Comparison of ENCODE assay signal across 9 cellular contexts in the genomic region with DNA sequence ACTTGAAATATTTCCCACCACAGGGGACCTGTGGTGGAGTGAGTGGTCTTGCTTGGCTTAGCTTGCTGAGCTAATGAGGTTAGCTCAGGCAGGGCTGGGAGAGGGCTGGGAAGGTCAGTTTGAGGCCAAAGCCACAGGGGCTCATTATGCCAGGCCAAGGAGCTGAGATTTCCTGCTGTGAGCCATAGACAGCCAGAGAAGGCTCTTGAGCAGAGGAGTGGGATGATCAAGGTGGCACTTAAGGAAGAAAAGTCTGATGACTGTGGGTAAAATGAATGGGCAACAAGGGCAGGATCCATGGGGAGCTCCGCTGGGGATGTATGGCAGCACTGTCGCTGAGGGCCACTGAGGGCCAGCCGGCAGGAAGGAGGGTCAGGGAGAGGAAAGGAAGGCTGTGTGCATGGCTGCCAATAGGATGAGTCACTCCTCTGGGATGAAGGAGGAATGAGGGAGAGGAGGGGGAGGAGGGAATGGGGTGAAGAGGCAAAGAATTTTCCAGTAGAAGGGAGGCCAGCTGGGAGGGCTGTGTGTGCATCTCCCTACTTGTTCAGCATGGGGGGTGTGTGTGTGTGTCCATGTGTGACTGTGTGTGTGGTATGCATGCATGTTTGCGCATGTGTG. TPM values are rescaled to one million over a fixed set of nuclear protein-coding genes. Genes with fewer than 3 reads are reported as not detected.
A peak's percentile ranks its signal among the peaks of the same experiment; 100 is the strongest.
DNase-seq lines count a peak whose midpoint lies in the region; ATAC-seq lines count a peak whose summit lies in the region.
"Had no signal": no experiment of that assay in that cellular context is flagged by ENCODE, and none has a peak within 500 bp of the region (broad histone marks: within the 10 kb centered on the region; RNA-seq: fewer than 3 reads in every experiment).

No MANE protein-coding gene starts in this region.

- H3K27ac Mint-ChIP-seq in activated T-helper 2 cell treated with anti-CD3 and anti-CD28 coated beads, Interferon-gamma antibody, Interleukin-2, Interleukin-4, amounts not matched to agents 10 μg/mL and 5 μg/mL and 100 μg/mL, durations not matched to agents 14 hours and 24 hours and 36 hours, result no peak overlapping the region

- H3K27me3 ChIP-seq in mesendoderm (ENCODE audit: insufficient read depth, low read length, poor library complexity), result no peaks in the 10 kb centered on the region

- H4K5ac ChIP-seq in mesendoderm (ENCODE audit: low read length), result no peak overlapping the region

- peaks cover 4% of the 10 kb centered on the region for H3K4me1 Mint-ChIP-seq in activated T-helper 2 cell treated with anti-CD3 and anti-CD28 coated beads, Interferon-gamma antibody, Interleukin-2, Interleukin-4, amounts not matched to agents 10 μg/mL and 5 μg/mL and 100 μg/mL, durations not matched to agents 14 hours and 24 hours and 36 hours (ENCODE audit: low read depth)

- no peaks in the 10 kb centered on the region for H3K36me3 ChIP-seq in mesendoderm (ENCODE audit: control insufficient read depth, insufficient read depth, low read length)
- H3K36me3 ChIP-seq: BE2C had no signal

- H3K9me3 Mint-ChIP-seq in activated T-helper 2 cell treated with anti-CD3 and anti-CD28 coated beads, Interferon-gamma antibody, Interleukin-2, Interleukin-4, amounts not matched to agents 10 μg/mL and 5 μg/mL and 100 μg/mL, durations not matched to agents 14 hours and 24 hours and 36 hours, result no peaks in the 10 kb centered on the region

- no peaks in the 10 kb centered on the region for H3K79me1 ChIP-seq in mesendoderm (ENCODE audit: low read length)

- no CpG with 5 or more reads among the region's 4 CpGs for WGBS in mesendoderm (ENCODE audit: extremely low coverage, insufficient coverage, low lambda C conversion rate)

- H3K18ac ChIP-seq in mesendoderm (ENCODE audit: low read length), result no peak overlapping the region

- no peak overlapping the region for H4K8ac ChIP-seq in mesendoderm (ENCODE audit: low read depth, low read length)

- H3K9ac ChIP-seq in mesendoderm (ENCODE audit: low read length), result no peak overlapping the region

- ATAC-seq in HG02759 (IDR thresholded peaks at IDR 0.05; ENCODE audit: unreplicated experiment) (no peak), GM18909 (IDR thresholded peaks at IDR 0.05; ENCODE audit: poor library complexity, unreplicated experiment) (no peak), HG02763 (IDR thresholded peaks at IDR 0.05; ENCODE audit: unreplicated experiment) (no peak)

- H3K79me2 ChIP-seq in mesendoderm (ENCODE audit: control insufficient read depth, insufficient read depth, low read length), result no peaks in the 10 kb centered on the region

- H2BK120ac ChIP-seq in mesendoderm (ENCODE audit: low read depth, low read length), result no peak overlapping the region

- peak overlapping the region; percentile 63 for H3K56ac ChIP-seq in mesendoderm (ENCODE audit: low read length)

- H3K4ac ChIP-seq in mesendoderm (ENCODE audit: low read depth, low read length), result no peak overlapping the region

- DNase-seq in A172 (ENCODE audit: low spot score) (peak; percentile 97), LoVo (ENCODE audit: low spot score) (peak; percentile 85), epithelial cell of prostate (ENCODE audit: low read depth, low spot score) (no peak), mesendoderm (peak; percentile 96)
- DNase-seq in activated T-helper 2 cell treated with anti-CD3 and anti-CD28 coated beads, Interferon-gamma antibody, Interleukin-2, Interleukin-4, amounts not matched to agents 10 μg/mL and 5 μg/mL and 100 μg/mL, durations not matched to agents 14 hours and 24 hours and 36 hours (ENCODE audit: low spot score), result no peak
- DNase-seq: BE2C had no signal

- H2BK5ac ChIP-seq in mesendoderm (ENCODE audit: low read length), result peak overlapping the region; percentile 68

- H3K36me3 Mint-ChIP-seq in activated T-helper 2 cell treated with anti-CD3 and anti-CD28 coated beads, Interferon-gamma antibody, Interleukin-2, Interleukin-4, amounts not matched to agents 10 μg/mL and 5 μg/mL and 100 μg/mL, durations not matched to agents 14 hours and 24 hours and 36 hours (ENCODE audit: low read depth), result no peaks in the 10 kb centered on the region

- intact Hi-C loops in activated T-helper 2 cell treated with anti-CD3 and anti-CD28 coated beads, Interferon-gamma antibody, Interleukin-2, Interleukin-4, amounts not matched to agents 10 μg/mL and 5 μg/mL and 100 μg/mL, durations not matched to agents 14 hours and 24 hours and 36 hours (cut with micrococcal nuclease), result no loop called here

- no peak overlapping the region for H2BK15ac ChIP-seq in mesendoderm (replicated peaks; ENCODE audit: low read depth)

- H3K27me3 Mint-ChIP-seq in activated T-helper 2 cell treated with anti-CD3 and anti-CD28 coated beads, Interferon-gamma antibody, Interleukin-2, Interleukin-4, amounts not matched to agents 10 μg/mL and 5 μg/mL and 100 μg/mL, durations not matched to agents 14 hours and 24 hours and 36 hours (ENCODE audit: low read depth), result peaks cover 7% of the 10 kb centered on the region

- no peak overlapping the region for H3K4me3 Mint-ChIP-seq in activated T-helper 2 cell treated with anti-CD3 and anti-CD28 coated beads, Interferon-gamma antibody, Interleukin-2, Interleukin-4, amounts not matched to agents 10 μg/mL and 5 μg/mL and 100 μg/mL, durations not matched to agents 14 hours and 24 hours and 36 hours (ENCODE audit: low read depth)

- H3K4me2 ChIP-seq in mesendoderm (ENCODE audit: low read length), result no peak overlapping the region

- H3K23ac ChIP-seq in mesendoderm (ENCODE audit: low read length), result no peak overlapping the region

- H3K4me1 ChIP-seq in mesendoderm (ENCODE audit: control insufficient read depth, low read depth, low read length), result peaks cover 14% of the 10 kb centered on the region
- H3K4me1 ChIP-seq: BE2C had no signal

- H3K27ac ChIP-seq in epithelial cell of prostate (peak overlapping the region; percentile 22), mesendoderm (ENCODE audit: low read depth, low read length) (no peak overlapping the region)

- H2AK5ac ChIP-seq in mesendoderm (ENCODE audit: low read length), result peak overlapping the region; percentile 61

- no peak overlapping the region for H3K4me3 ChIP-seq in mesendoderm (ENCODE audit: low read length)

RNA-seq across cellular contexts. Expression of a gene that starts 18.7 kb away (rescaled TPM):
- 2.6 and 3.6 TPM in 2 replicates for total RNA-seq in A172 (2014; rRNA removed; shearing (Covaris generic))
- 2.9 TPM for polyA plus RNA-seq in mesendoderm (2013, experiment 1 of 2)
- polyA plus RNA-seq in mesendoderm (2013, experiment 2 of 2), result 3.2 TPM
- total RNA-seq in activated T-helper 2 cell treated with anti-CD3 and anti-CD28 coated beads, Interferon-gamma antibody, Interleukin-2, Interleukin-4, amounts not matched to agents 10 μg/mL and 5 μg/mL and 100 μg/mL, durations not matched to agents 14 hours and 24 hours and 36 hours, result 1.4 and 1.7 TPM in 2 replicates

RNA-seq across cellular contexts. Expression of a gene that starts 54.6 kb away (rescaled TPM):
- not detected in 2 replicates for total RNA-seq in A172 (2014; rRNA removed; shearing (Covaris generic))
- not detected for polyA plus RNA-seq in mesendoderm (2013, experiment 1 of 2)
- not detected for polyA plus RNA-seq in mesendoderm (2013, experiment 2 of 2)
- total RNA-seq in activated T-helper 2 cell treated with anti-CD3 and anti-CD28 coated beads, Interferon-gamma antibody, Interleukin-2, Interleukin-4, amounts not matched to agents 10 μg/mL and 5 μg/mL and 100 μg/mL, durations not matched to agents 14 hours and 24 hours and 36 hours, result not detected in 2 replicates

Comparison
In these comparisons a context has a peak if more than half of its experiments do, and no peak if none do; other contexts are left out.
1. DNase-seq: peak in A172 (single experiment), LoVo (single experiment) and mesendoderm (single experiment); none in epithelial cell of prostate (single experiment) and activated T-helper 2 cell treated with anti-CD3 and anti-CD28 coated beads, Interferon-gamma antibody, Interleukin-2, Interleukin-4, amounts not matched to agents 10 μg/mL and 5 μg/mL and 100 μg/mL, durations not matched to agents 14 hours and 24 hours and 36 hours (single experiment).